ENCODE assay signal across 1 cellular context in genomic region chr6:24763578-24763977, GRCh38.
TF ChIP-seq lines count a peak whose summit lies in the region.

No MANE protein-coding gene starts in this region.

TF ChIP-seq in HepG2, 621 proteins besides CTCF, POLR2A, EP300 and RAD21:
- TF ChIP-seq SRSF4 (IDR thresholded peaks at IDR 0.05; ENCODE audit: low read depth, low read length, poor library complexity, severe bottlenecking) (no peak), ZMYM4 (CRISPR knock-in tag; IDR thresholded peaks at IDR 0.05) (peak; percentile 51), ARID5B (CRISPR knock-in tag; IDR thresholded peaks at IDR 0.05) (peak; percentile 25; the same call in 1 of the 2 replicates), MED8 (CRISPR knock-in tag; IDR thresholded peaks at IDR 0.05; ENCODE audit: insufficient replicate concordance) (peak; percentile 27), TBX3 (IDR thresholded peaks at IDR 0.05; ENCODE audit: borderline replicate concordance) (no peak), HNF4A (CRISPR knock-in tag; IDR thresholded peaks at IDR 0.05) (peak; percentile 61; the same call in 1 of the 2 replicates), KDM6A (CRISPR knock-in tag; IDR thresholded peaks at IDR 0.05; ENCODE audit: low read depth) (no peak), PAXIP1 (CRISPR knock-in tag; conservative IDR thresholded peaks at IDR 0.05) (peak; percentile 36), GATAD2A (CRISPR knock-in tag; IDR thresholded peaks at IDR 0.05) (peak; percentile 41), ZNF883 (CRISPR knock-in tag; IDR thresholded peaks at IDR 0.05; ENCODE audit: not compliant biosample characterization) (no peak), ZNF317 (CRISPR knock-in tag; IDR thresholded peaks at IDR 0.05) (no peak), MAFF (IDR thresholded peaks at IDR 0.05; ENCODE audit: low read depth, low read length) (peak; percentile 53; the same call in 1 of the 2 replicates), GABPA (IDR thresholded peaks at IDR 0.05; ENCODE audit: low read depth, low read length) (no peak), GABPA (CRISPR knock-in tag; IDR thresholded peaks at IDR 0.05; ENCODE audit: low read depth) (no peak), HOXD1 (CRISPR knock-in tag; IDR thresholded peaks at IDR 0.05) (no peak), HMG20A (CRISPR knock-in tag; IDR thresholded peaks at IDR 0.05; ENCODE audit: borderline replicate concordance) (peak; percentile 32; the same call in 1 of the 2 replicates), MAFK (conservative IDR thresholded peaks at IDR 0.05 in 1 of 2, IDR thresholded peaks at IDR 0.05 in 1 of 2; ENCODE audit: low read length in 2 of 2) (peak; percentile 45 to 49; a peak in 3 of 4 replicates), MIXL1 (CRISPR knock-in tag; IDR thresholded peaks at IDR 0.05) (0 out of 2 replicates have a peak, but pooled peaks have one; percentile 14), ZKSCAN8 (CRISPR knock-in tag; IDR thresholded peaks at IDR 0.05; ENCODE audit: borderline replicate concordance) (no peak), ZNF629 (CRISPR knock-in tag; conservative IDR thresholded peaks at IDR 0.05) (peak; percentile 57; the same call in 1 of the 2 replicates), SOX6 (IDR thresholded peaks at IDR 0.05) (no peak), SOX6 (CRISPR knock-in tag; IDR thresholded peaks at IDR 0.05) (0 out of 2 replicates have a peak, but pooled peaks have one; percentile 41), REPIN1 (CRISPR knock-in tag; IDR thresholded peaks at IDR 0.05; ENCODE audit: borderline replicate concordance, low read depth) (0 out of 2 replicates have a peak, but pooled peaks have one; percentile 26), SALL1 (CRISPR knock-in tag; IDR thresholded peaks at IDR 0.05) (0 out of 2 replicates have a peak, but pooled peaks have one; percentile 10), TOPORS (CRISPR knock-in tag; IDR thresholded peaks at IDR 0.05) (no peak)
- TF ChIP-seq, protein P1, sequence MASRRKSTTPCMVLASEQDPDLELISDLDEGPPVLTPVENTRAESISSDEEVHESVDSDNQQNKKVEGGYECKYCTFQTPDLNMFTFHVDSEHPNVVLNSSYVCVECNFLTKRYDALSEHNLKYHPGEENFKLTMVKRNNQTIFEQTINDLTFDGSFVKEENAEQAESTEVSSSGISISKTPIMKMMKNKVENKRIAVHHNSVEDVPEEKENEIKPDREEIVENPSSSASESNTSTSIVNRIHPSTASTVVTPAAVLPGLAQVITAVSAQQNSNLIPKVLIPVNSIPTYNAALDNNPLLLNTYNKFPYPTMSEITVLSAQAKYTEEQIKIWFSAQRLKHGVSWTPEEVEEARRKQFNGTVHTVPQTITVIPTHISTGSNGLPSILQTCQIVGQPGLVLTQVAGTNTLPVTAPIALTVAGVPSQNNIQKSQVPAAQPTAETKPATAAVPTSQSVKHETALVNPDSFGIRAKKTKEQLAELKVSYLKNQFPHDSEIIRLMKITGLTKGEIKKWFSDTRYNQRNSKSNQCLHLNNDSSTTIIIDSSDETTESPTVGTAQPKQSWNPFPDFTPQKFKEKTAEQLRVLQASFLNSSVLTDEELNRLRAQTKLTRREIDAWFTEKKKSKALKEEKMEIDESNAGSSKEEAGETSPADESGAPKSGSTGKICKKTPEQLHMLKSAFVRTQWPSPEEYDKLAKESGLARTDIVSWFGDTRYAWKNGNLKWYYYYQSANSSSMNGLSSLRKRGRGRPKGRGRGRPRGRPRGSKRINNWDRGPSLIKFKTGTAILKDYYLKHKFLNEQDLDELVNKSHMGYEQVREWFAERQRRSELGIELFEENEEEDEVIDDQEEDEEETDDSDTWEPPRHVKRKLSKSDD (CRISPR knock-in tag; IDR thresholded peaks at IDR 0.05; ENCODE audit: low read depth), result no peak
- TF ChIP-seq, protein P2, sequence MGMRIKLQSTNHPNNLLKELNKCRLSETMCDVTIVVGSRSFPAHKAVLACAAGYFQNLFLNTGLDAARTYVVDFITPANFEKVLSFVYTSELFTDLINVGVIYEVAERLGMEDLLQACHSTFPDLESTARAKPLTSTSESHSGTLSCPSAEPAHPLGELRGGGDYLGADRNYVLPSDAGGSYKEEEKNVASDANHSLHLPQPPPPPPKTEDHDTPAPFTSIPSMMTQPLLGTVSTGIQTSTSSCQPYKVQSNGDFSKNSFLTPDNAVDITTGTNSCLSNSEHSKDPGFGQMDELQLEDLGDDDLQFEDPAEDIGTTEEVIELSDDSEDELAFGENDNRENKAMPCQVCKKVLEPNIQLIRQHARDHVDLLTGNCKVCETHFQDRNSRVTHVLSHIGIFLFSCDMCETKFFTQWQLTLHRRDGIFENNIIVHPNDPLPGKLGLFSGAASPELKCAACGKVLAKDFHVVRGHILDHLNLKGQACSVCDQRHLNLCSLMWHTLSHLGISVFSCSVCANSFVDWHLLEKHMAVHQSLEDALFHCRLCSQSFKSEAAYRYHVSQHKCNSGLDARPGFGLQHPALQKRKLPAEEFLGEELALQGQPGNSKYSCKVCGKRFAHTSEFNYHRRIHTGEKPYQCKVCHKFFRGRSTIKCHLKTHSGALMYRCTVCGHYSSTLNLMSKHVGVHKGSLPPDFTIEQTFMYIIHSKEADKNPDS (CRISPR knock-in tag; IDR thresholded peaks at IDR 0.05), result 0 out of 2 replicates have a peak, but pooled peaks have one; percentile 27
- TF ChIP-seq, protein P3, sequence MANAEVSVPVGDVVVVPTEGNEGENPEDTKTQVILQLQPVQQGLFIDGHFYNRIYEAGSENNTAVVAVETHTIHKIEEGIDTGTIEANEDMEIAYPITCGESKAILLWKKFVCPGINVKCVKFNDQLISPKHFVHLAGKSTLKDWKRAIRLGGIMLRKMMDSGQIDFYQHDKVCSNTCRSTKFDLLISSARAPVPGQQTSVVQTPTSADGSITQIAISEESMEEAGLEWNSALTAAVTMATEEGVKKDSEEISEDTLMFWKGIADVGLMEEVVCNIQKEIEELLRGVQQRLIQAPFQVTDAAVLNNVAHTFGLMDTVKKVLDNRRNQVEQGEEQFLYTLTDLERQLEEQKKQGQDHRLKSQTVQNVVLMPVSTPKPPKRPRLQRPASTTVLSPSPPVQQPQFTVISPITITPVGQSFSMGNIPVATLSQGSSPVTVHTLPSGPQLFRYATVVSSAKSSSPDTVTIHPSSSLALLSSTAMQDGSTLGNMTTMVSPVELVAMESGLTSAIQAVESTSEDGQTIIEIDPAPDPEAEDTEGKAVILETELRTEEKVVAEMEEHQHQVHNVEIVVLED (CRISPR knock-in tag; IDR thresholded peaks at IDR 0.05; ENCODE audit: borderline replicate concordance), result peak; percentile 20; the same call in 1 of the 2 replicates
